ENCODE assay signal across 16 cellular contexts in genomic region chrY:19549671-19550466, GRCh38.
DNase-seq lines count a peak whose midpoint lies in the region; ATAC-seq and TF ChIP-seq lines count a peak whose summit lies in the region.
"Had no signal": no experiment of that assay in that cellular context is flagged by ENCODE, and none has a peak within 500 bp of the region (broad histone marks: within the 10 kb centered on the region; RNA-seq: fewer than 3 reads in every experiment).

No MANE protein-coding gene starts in this region.

- peaks cover 6% of the 10 kb centered on the region for H3K4me1 Mint-ChIP-seq in activated naive CD8-positive, alpha-beta T cell treated with anti-CD3 and anti-CD28 coated beads, Interleukin-2, amount 10 ng/mL, durations not matched to agents 7 days and 5 days
- H3K4me1 Mint-ChIP-seq in activated naive CD8-positive, alpha-beta T cell treated with anti-CD3 and anti-CD28 coated beads for 36 hours, result peaks cover 6% of the 10 kb centered on the region
- H3K4me1 Mint-ChIP-seq in WTC11, result peaks cover 8% of the 10 kb centered on the region; the same call in 1 of the 2 replicates

- H3K4me3 ChIP-seq in Jurkat, Clone E6-1 (ENCODE audit: low read length), result no peak overlapping the region
- H3K4me3 ChIP-seq: K562 had no signal

- H3K27me3 Mint-ChIP-seq in activated naive CD8-positive, alpha-beta T cell treated with anti-CD3 and anti-CD28 coated beads, Interleukin-2, amount 10 ng/mL, durations not matched to agents 7 days and 5 days, result peaks cover 2% of the 10 kb centered on the region
- no peaks in the 10 kb centered on the region for H3K27me3 Mint-ChIP-seq in activated naive CD8-positive, alpha-beta T cell treated with anti-CD3 and anti-CD28 coated beads for 36 hours
- peaks cover 7% of the 10 kb centered on the region for H3K27me3 Mint-ChIP-seq in WTC11 (ENCODE audit: low read depth)

- peak; percentile 63 for ATAC-seq in activated naive CD8-positive, alpha-beta T cell treated with anti-CD3 and anti-CD28 coated beads, Interleukin-2, amount 10 ng/mL, durations not matched to agents 7 days and 5 days (ENCODE audit: low read depth)
- peak; percentile 88 for ATAC-seq in WTC11
- ATAC-seq in GM19467 (IDR thresholded peaks at IDR 0.05; ENCODE audit: unreplicated experiment), result no peak
- ATAC-seq: K562, Panc1, SK-N-SH treated with all-trans-retinoic acid at 6 μM for 48 hours had no signal

- no peak overlapping the region for H3K27ac Mint-ChIP-seq in activated naive CD8-positive, alpha-beta T cell treated with anti-CD3 and anti-CD28 coated beads, Interleukin-2, amount 10 ng/mL, durations not matched to agents 7 days and 5 days
- H3K27ac Mint-ChIP-seq in activated naive CD8-positive, alpha-beta T cell treated with anti-CD3 and anti-CD28 coated beads for 36 hours, result no peak overlapping the region
- no peak overlapping the region for H3K27ac Mint-ChIP-seq in WTC11

- POLR2A ChIA-PET in activated naive CD8-positive, alpha-beta T cell treated with anti-CD3 and anti-CD28 coated beads, Interleukin-2, amount 10 ng/mL, durations not matched to agents 7 days and 5 days (lab: Charles Lee), result interaction anchor here (2.1 kb wide), 1 partner anchor 18 kb away, joined by 6 read pairs; no protein-coding TSS in a partner anchor
- POLR2A ChIA-PET in WTC11 (lab: Charles Lee), result no interaction called here

- no peaks in the 10 kb centered on the region for H3K9me3 Mint-ChIP-seq in activated naive CD8-positive, alpha-beta T cell treated with anti-CD3 and anti-CD28 coated beads, Interleukin-2, amount 10 ng/mL, durations not matched to agents 7 days and 5 days
- H3K9me3 Mint-ChIP-seq in activated naive CD8-positive, alpha-beta T cell treated with anti-CD3 and anti-CD28 coated beads for 36 hours, result no peaks in the 10 kb centered on the region
- no peaks in the 10 kb centered on the region for H3K9me3 Mint-ChIP-seq in WTC11

- CTCF ChIA-PET in WTC11 (lab: Charles Lee), result no interaction called here

- H3K36me3 Mint-ChIP-seq in activated naive CD8-positive, alpha-beta T cell treated with anti-CD3 and anti-CD28 coated beads, Interleukin-2, amount 10 ng/mL, durations not matched to agents 7 days and 5 days, result no peaks in the 10 kb centered on the region
- peaks cover 2% of the 10 kb centered on the region for H3K36me3 Mint-ChIP-seq in activated naive CD8-positive, alpha-beta T cell treated with anti-CD3 and anti-CD28 coated beads for 36 hours
- no peaks in the 10 kb centered on the region for H3K36me3 Mint-ChIP-seq in WTC11

- no peak for TF ChIP-seq CTCF in WTC11 (IDR thresholded peaks at IDR 0.05)

- DNase-seq in activated naive CD8-positive, alpha-beta T cell treated with anti-CD3 and anti-CD28 coated beads, Interleukin-2, amount 10 ng/mL, durations not matched to agents 7 days and 5 days, result peak; percentile 25
- DNase-seq in activated naive CD8-positive, alpha-beta T cell treated with anti-CD3 and anti-CD28 coated beads for 36 hours, result no peak
- peak; percentile 69 for DNase-seq in Jurkat, Clone E6-1 (ENCODE audit: low read depth, low spot score)
- DNase-seq in WTC11 (ENCODE audit: low spot score), result no peak
- peak; percentile 3 for DNase-seq in iPS-NIHi11 (ENCODE audit: low spot score)
- no peak for DNase-seq in GOT3 (lab: John Stamatoyannopoulos, UW)
- DNase-seq in NCI-H2081 (lab: John Stamatoyannopoulos, UW), result no peak
- DNase-seq: H7, NCI-H1092 treated with DMSO at 0.1 percent for 48 hours, NCI-H146, NCI-H2029, NCI-H774 had no signal

- H3K4me3 Mint-ChIP-seq in activated naive CD8-positive, alpha-beta T cell treated with anti-CD3 and anti-CD28 coated beads, Interleukin-2, amount 10 ng/mL, durations not matched to agents 7 days and 5 days, result peak overlapping the region; percentile 25
- H3K4me3 Mint-ChIP-seq in activated naive CD8-positive, alpha-beta T cell treated with anti-CD3 and anti-CD28 coated beads for 36 hours, result no peak overlapping the region
- H3K4me3 Mint-ChIP-seq in WTC11, result peak overlapping the region; percentile 12; the same call in 1 of the 2 replicates

TF ChIP-seq in WTC11, 78 proteins besides CTCF, POLR2A, EP300 and RAD21:
- TF ChIP-seq HMGA2 (CRISPR knock-in tag; IDR thresholded peaks at IDR 0.05) (no peak), ETV6 (CRISPR knock-in tag; IDR thresholded peaks at IDR 0.05) (no peak), JAZF1 (CRISPR knock-in tag; IDR thresholded peaks at IDR 0.05) (no peak)
- TF ChIP-seq, protein P1, sequence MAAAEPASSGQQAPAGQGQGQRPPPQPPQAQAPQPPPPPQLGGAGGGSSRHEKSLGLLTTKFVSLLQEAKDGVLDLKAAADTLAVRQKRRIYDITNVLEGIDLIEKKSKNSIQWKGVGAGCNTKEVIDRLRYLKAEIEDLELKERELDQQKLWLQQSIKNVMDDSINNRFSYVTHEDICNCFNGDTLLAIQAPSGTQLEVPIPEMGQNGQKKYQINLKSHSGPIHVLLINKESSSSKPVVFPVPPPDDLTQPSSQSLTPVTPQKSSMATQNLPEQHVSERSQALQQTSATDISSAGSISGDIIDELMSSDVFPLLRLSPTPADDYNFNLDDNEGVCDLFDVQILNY (CRISPR knock-in tag; IDR thresholded peaks at IDR 0.05), result no peak
- TF ChIP-seq, protein P2, sequence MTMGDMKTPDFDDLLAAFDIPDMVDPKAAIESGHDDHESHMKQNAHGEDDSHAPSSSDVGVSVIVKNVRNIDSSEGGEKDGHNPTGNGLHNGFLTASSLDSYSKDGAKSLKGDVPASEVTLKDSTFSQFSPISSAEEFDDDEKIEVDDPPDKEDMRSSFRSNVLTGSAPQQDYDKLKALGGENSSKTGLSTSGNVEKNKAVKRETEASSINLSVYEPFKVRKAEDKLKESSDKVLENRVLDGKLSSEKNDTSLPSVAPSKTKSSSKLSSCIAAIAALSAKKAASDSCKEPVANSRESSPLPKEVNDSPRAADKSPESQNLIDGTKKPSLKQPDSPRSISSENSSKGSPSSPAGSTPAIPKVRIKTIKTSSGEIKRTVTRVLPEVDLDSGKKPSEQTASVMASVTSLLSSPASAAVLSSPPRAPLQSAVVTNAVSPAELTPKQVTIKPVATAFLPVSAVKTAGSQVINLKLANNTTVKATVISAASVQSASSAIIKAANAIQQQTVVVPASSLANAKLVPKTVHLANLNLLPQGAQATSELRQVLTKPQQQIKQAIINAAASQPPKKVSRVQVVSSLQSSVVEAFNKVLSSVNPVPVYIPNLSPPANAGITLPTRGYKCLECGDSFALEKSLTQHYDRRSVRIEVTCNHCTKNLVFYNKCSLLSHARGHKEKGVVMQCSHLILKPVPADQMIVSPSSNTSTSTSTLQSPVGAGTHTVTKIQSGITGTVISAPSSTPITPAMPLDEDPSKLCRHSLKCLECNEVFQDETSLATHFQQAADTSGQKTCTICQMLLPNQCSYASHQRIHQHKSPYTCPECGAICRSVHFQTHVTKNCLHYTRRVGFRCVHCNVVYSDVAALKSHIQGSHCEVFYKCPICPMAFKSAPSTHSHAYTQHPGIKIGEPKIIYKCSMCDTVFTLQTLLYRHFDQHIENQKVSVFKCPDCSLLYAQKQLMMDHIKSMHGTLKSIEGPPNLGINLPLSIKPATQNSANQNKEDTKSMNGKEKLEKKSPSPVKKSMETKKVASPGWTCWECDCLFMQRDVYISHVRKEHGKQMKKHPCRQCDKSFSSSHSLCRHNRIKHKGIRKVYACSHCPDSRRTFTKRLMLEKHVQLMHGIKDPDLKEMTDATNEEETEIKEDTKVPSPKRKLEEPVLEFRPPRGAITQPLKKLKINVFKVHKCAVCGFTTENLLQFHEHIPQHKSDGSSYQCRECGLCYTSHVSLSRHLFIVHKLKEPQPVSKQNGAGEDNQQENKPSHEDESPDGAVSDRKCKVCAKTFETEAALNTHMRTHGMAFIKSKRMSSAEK (CRISPR knock-in tag; IDR thresholded peaks at IDR 0.05; ENCODE audit: borderline replicate concordance), result no peak
- TF ChIP-seq, protein P3, sequence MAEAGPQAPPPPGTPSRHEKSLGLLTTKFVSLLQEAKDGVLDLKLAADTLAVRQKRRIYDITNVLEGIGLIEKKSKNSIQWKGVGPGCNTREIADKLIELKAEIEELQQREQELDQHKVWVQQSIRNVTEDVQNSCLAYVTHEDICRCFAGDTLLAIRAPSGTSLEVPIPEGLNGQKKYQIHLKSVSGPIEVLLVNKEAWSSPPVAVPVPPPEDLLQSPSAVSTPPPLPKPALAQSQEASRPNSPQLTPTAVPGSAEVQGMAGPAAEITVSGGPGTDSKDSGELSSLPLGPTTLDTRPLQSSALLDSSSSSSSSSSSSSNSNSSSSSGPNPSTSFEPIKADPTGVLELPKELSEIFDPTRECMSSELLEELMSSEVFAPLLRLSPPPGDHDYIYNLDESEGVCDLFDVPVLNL (CRISPR knock-in tag; IDR thresholded peaks at IDR 0.05; ENCODE audit: borderline replicate concordance, low read depth), result no peak

Comparison
In these comparisons a context has a peak if more than half of its experiments do, and no peak if none do; other contexts are left out.
1. DNase-seq: peak in activated naive CD8-positive, alpha-beta T cell treated with anti-CD3 and anti-CD28 coated beads, Interleukin-2, amount 10 ng/mL, durations not matched to agents 7 days and 5 days (single experiment), Jurkat, Clone E6-1 (single experiment) and iPS-NIHi11 (single experiment); none in activated naive CD8-positive, alpha-beta T cell treated with anti-CD3 and anti-CD28 coated beads for 36 hours (single experiment), WTC11 (single experiment), GOT3 (single experiment) and NCI-H2081 (0 of 2).